Comparison of ENCODE assay signal across 8 cellular contexts in the genomic region with DNA sequence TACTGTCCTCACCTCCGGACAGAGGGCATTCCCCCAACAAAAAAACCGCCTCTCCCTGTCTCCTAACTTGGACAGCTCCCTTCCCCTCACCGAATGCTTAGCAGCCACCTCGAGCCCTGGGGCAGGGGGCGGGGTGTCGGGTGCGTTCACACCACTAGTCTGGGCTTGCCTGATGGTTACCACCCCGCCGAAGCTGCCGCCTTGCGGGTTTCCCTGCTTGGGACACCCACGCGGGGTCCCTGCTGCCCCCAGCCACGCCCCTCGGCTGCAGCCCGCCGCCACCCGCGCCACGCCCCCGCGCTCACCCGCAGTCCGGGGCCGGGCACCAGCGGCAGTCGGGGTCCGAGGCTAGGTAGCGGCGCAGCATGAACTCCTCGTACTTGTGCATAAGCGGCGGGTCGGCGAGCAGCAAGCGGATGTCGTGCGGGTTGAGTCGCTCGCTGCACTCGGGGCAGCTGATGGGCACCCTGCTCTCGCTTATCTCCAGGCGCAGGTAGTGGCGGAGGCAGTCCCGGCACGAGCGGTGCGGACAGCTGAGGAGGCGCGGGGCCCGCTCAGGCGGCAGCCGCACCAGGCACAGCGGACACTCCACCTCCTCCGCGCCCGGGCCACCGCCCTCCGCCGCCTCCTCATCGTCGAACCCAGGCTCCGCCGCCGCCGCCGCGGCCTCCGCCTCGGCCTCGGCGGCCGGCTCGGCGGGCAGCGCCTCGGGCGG. TPM values are rescaled to one million over a fixed set of nuclear protein-coding genes. Genes with fewer than 3 reads are reported as not detected.
DNase-seq lines count a peak whose midpoint lies in the region; ATAC-seq and TF ChIP-seq lines count a peak whose summit lies in the region.

No MANE protein-coding gene starts in this region.

- H3K27me3 Mint-ChIP-seq in activated naive CD4-positive, alpha-beta T cell treated with anti-CD3 and anti-CD28 coated beads, Interleukin-2, amount 50 U/mL, for 24 hours, result no peaks in the 10 kb centered on the region

- TF ChIP-seq CTCF in BJ (IDR thresholded peaks at IDR 0.05; ENCODE audit: insufficient read depth, low read depth, low read length) (no peak), prostate gland (IDR thresholded peaks at IDR 0.05) (peak in 2 of 4 experiments; percentile 33 to 34)

- POLR2A ChIA-PET in BJ (lab: Charles Lee), result interaction anchor here (0.6 kb wide), 1 partner anchor 10 kb away, joined by 6 read pairs; no protein-coding TSS in a partner anchor

- H3K27me3 ChIP-seq in BJ (ENCODE audit: control insufficient read depth, insufficient read depth, low read length) (no peaks in the 10 kb centered on the region), prostate gland (replicated peaks; ENCODE audit: insufficient read depth) (no peaks in the 10 kb centered on the region)

- H3K27ac Mint-ChIP-seq in activated naive CD4-positive, alpha-beta T cell treated with anti-CD3 and anti-CD28 coated beads, Interleukin-2, amount 50 U/mL, for 24 hours, result peak overlapping the region; percentile 84

- CTCF ChIA-PET in BJ (lab: Yijun Ruan, JAX), result interaction anchor here (0.5 to 1.8 kb wide), 4 partner anchors 10 to 541 kb away, joined by 3 to 10 read pairs (median 3); no protein-coding TSS in a partner anchor

- peaks cover 52% of the 10 kb centered on the region for H3K4me1 Mint-ChIP-seq in activated naive CD4-positive, alpha-beta T cell treated with anti-CD3 and anti-CD28 coated beads, Interleukin-2, amount 50 U/mL, for 24 hours

- TF ChIP-seq POLR2A in prostate gland (IDR thresholded peaks at IDR 0.05), result peak; percentile 34

- in situ Hi-C loops in SK-MEL-5 (cut with HindIII; ENCODE audit: low pct_unique_long_range_greater_than_20kb, low sequenced_read_pairs), result no loop called here

- H3K27ac ChIP-seq in prostate gland, result peak overlapping the region; percentile 80 to 89

- WGBS in prostate gland, result under 1% methylated on average over 61 of the region's 78 CpGs

- H3K36me3 Mint-ChIP-seq in activated naive CD4-positive, alpha-beta T cell treated with anti-CD3 and anti-CD28 coated beads, Interleukin-2, amount 50 U/mL, for 24 hours, result no peaks in the 10 kb centered on the region

- H3K9me3 ChIP-seq in prostate gland, result no peaks in the 10 kb centered on the region

- H3K4me3 Mint-ChIP-seq in activated naive CD4-positive, alpha-beta T cell treated with anti-CD3 and anti-CD28 coated beads, Interleukin-2, amount 50 U/mL, for 24 hours, result peak overlapping the region; percentile 88

- DNase-seq in BJ (ENCODE audit: low read depth) (no peak), SK-MEL-5 (ENCODE audit: low read depth, low spot score) (peak; percentile 52), cardiac septum (ENCODE audit: low spot score) (peak; percentile 81), prostate gland (ENCODE audit: low spot score) (peak; percentile 71), ureter (ENCODE audit: low spot score) (peak; percentile 81)

- no peaks in the 10 kb centered on the region for H3K36me3 ChIP-seq in BJ (ENCODE audit: control insufficient read depth, insufficient read depth, low read length)
- no peaks in the 10 kb centered on the region for H3K36me3 ChIP-seq in prostate gland

- no peaks in the 10 kb centered on the region for H3K9me3 Mint-ChIP-seq in activated naive CD4-positive, alpha-beta T cell treated with anti-CD3 and anti-CD28 coated beads, Interleukin-2, amount 50 U/mL, for 24 hours

- intact Hi-C loops in cardiac septum (cut with DNase I), result loop anchor here (2.0 kb wide), 1 partner anchor 43 kb away; no protein-coding TSS in a partner anchor
- intact Hi-C loops in prostate gland (cut with DNase I), result no loop called here

- no peaks in the 10 kb centered on the region for H3K4me1 ChIP-seq in prostate gland (replicated peaks)

- H3K4me3 ChIP-seq in BJ (ENCODE audit: low read depth, low read length) (peak overlapping the region; percentile 87), prostate gland (peak overlapping the region; percentile 85 to 86)

- ATAC-seq in GM19328 (IDR thresholded peaks at IDR 0.05; ENCODE audit: unreplicated experiment) (peak; percentile 24), HG03571 (IDR thresholded peaks at IDR 0.05; ENCODE audit: unreplicated experiment) (peak; percentile 16)

RNA-seq across cellular contexts. Expression of a gene that starts 0.7 kb away (rescaled TPM):
- polyA plus RNA-seq in BJ (2011; rRNA removed), result 7.7 and 8.2 TPM in 2 replicates
- 8.2 and 10.8 TPM in 2 replicates for polyA minus RNA-seq in BJ (2011; rRNA and poly(A)+ RNA removed)
- total RNA-seq in SK-MEL-5 (2014; rRNA removed; shearing (Covaris generic)), result 30.8 and 32.0 TPM in 2 replicates
- polyA plus RNA-seq in SK-MEL-5 (2015; cell fraction: cytosol; rRNA removed), result 45.3 and 47.3 TPM in 2 replicates
- polyA plus RNA-seq in SK-MEL-5 (2015; cell fraction: nucleus; rRNA removed), result 15.4 and 17.2 TPM in 2 replicates
- total RNA-seq in cardiac septum, result 17.5 TPM
- 10 to 100 TPM; 16.7 to 77.8 TPM for total RNA-seq in prostate gland
- 29.6 TPM for total RNA-seq in ureter
